ENCODE assay signal across 9 cellular contexts in genomic region chr15:77966540-77967290, GRCh38.
A peak's percentile ranks its signal among the peaks of the same experiment; 100 is the strongest.
DNase-seq lines count a peak whose midpoint lies in the region; ATAC-seq and TF ChIP-seq lines count a peak whose summit lies in the region.
"Had no signal": no experiment of that assay in that cellular context is flagged by ENCODE, and none has a peak within 500 bp of the region (broad histone marks: within the 10 kb centered on the region; RNA-seq: fewer than 3 reads in every experiment).

No MANE protein-coding gene starts in this region.

- no peaks in the 10 kb centered on the region for H3K9me2 ChIP-seq in Loucy (replicated peaks; ENCODE audit: low read depth, low read length)

- POLR2A ChIA-PET in activated CD4-positive, alpha-beta T cell treated with anti-CD3 and anti-CD28 coated beads for 36 hours (lab: Charles Lee), result no interaction called here

- no peaks in the 10 kb centered on the region for H3K27me3 ChIP-seq in Loucy (ENCODE audit: insufficient read depth, low read length, poor library complexity, severe bottlenecking)
- H3K27me3 ChIP-seq: BLaER1 had no signal

- no peak overlapping the region for H3K9ac ChIP-seq in Loucy (ENCODE audit: low read depth, low read length, poor library complexity, severe bottlenecking)
- H3K9ac ChIP-seq: BLaER1 had no signal

- H3K27me3 Mint-ChIP-seq in activated CD4-positive, alpha-beta T cell treated with anti-CD3 and anti-CD28 coated beads for 36 hours, result peaks cover 2% of the 10 kb centered on the region

- no peaks in the 10 kb centered on the region for H4K20me1 ChIP-seq in Loucy (ENCODE audit: insufficient read depth, low read length, poor library complexity, severe bottlenecking)
- H4K20me1 ChIP-seq: BLaER1 had no signal

- no peaks in the 10 kb centered on the region for H3K9me3 Mint-ChIP-seq in activated CD4-positive, alpha-beta T cell treated with anti-CD3 and anti-CD28 coated beads for 36 hours (ENCODE audit: low read depth)

- ATAC-seq in activated CD4-positive, alpha-beta T cell treated with anti-CD3 and anti-CD28 coated beads for 36 hours, result peak; percentile 75
- peak; percentile 63 for ATAC-seq in stimulated activated naive CD8-positive, alpha-beta T cell treated with anti-CD3 and anti-CD28 coated beads, Interleukin-15, Interleukin-2, amounts not matched to agents 100 U/mL and 50 U/mL, for 24 hours
- ATAC-seq in GM21619 (IDR thresholded peaks at IDR 0.05; ENCODE audit: unreplicated experiment), result no peak

- peaks cover 3% of the 10 kb centered on the region for H3K4me1 ChIP-seq in Loucy (ENCODE audit: insufficient read depth, low read length, poor library complexity, severe bottlenecking)

- H3K36me3 Mint-ChIP-seq in activated CD4-positive, alpha-beta T cell treated with anti-CD3 and anti-CD28 coated beads for 36 hours (ENCODE audit: low read depth), result no peaks in the 10 kb centered on the region

- intact Hi-C loops in activated CD4-positive, alpha-beta T cell treated with anti-CD3 and anti-CD28 coated beads for 36 hours (cut with DNase I, micrococcal nuclease), result loop anchor here (1.0 to 10.0 kb wide), 3 partner anchors 142 to 458 kb away; no protein-coding TSS in a partner anchor

- CTCF ChIA-PET in activated CD4-positive, alpha-beta T cell treated with anti-CD3 and anti-CD28 coated beads for 36 hours (lab: Charles Lee), result interaction anchor here (0.6 to 3.9 kb wide), 21 partner anchors 8 to 863 kb away, joined by 3 to 39 read pairs (median 3); partner anchors contain the start of gene CIB2

- no peak overlapping the region for H3K4me3 Mint-ChIP-seq in activated CD4-positive, alpha-beta T cell treated with anti-CD3 and anti-CD28 coated beads for 36 hours

- peaks cover 3% of the 10 kb centered on the region; the same call in 1 of the 2 replicates for H3K9me3 ChIP-seq in Loucy (ENCODE audit: insufficient read depth, low read depth, low read length)
- H3K9me3 ChIP-seq: BLaER1 had no signal

- no peak overlapping the region for H3K4me2 ChIP-seq in Loucy (ENCODE audit: low read depth, low read length, poor library complexity, severe bottlenecking)
- H3K4me2 ChIP-seq: BLaER1 had no signal

- H3K4me3 ChIP-seq in Loucy (ENCODE audit: low read length, poor library complexity, severe bottlenecking), result no peak overlapping the region
- H3K4me3 ChIP-seq: BLaER1 had no signal

- H3K36me3 ChIP-seq in Loucy (ENCODE audit: insufficient read depth, low read length), result no peaks in the 10 kb centered on the region
- H3K36me3 ChIP-seq: BLaER1 had no signal

- no peaks in the 10 kb centered on the region for H3K79me2 ChIP-seq in Loucy (ENCODE audit: insufficient read depth, low read length)

- H2AFZ ChIP-seq in Loucy (ENCODE audit: low read length), result no peak overlapping the region

- H3K27ac Mint-ChIP-seq in activated CD4-positive, alpha-beta T cell treated with anti-CD3 and anti-CD28 coated beads for 36 hours, result no peak overlapping the region

- DNase-seq in DMS153 (lab: John Stamatoyannopoulos, UW) (peak; percentile 0), DMS153 treated with DMSO at 0.1 percent for 48 hours (lab: John Stamatoyannopoulos, UW; ENCODE audit: unreplicated experiment) (no peak), dermis microvascular lymphatic vessel endothelial cell (ENCODE audit: low read depth in 2 of 2) (peak; percentile 38 to 67), lung microvascular endothelial cell (ENCODE audit: low read depth in 2 of 2) (peak; percentile 59 to 68)
- DNase-seq in activated CD4-positive, alpha-beta T cell treated with anti-CD3 and anti-CD28 coated beads for 36 hours, result peak; percentile 71
- peak; percentile 65 for DNase-seq in stimulated activated naive CD8-positive, alpha-beta T cell treated with anti-CD3 and anti-CD28 coated beads, Interleukin-15, Interleukin-2, amounts not matched to agents 100 U/mL and 50 U/mL, for 24 hours

- peak; percentile 98 for TF ChIP-seq CTCF in Loucy (conservative IDR thresholded peaks at IDR 0.05; ENCODE audit: low read length)

- no peaks in the 10 kb centered on the region for H3K4me1 Mint-ChIP-seq in activated CD4-positive, alpha-beta T cell treated with anti-CD3 and anti-CD28 coated beads for 36 hours

- no peaks in the 10 kb centered on the region for H3F3A ChIP-seq in Loucy (ENCODE audit: low read depth)
